In genomic region chr7:50317221-50317678, GRCh38 we compare ENCODE assay signal across 8 cellular contexts. TPM values are rescaled to one million over a fixed set of nuclear protein-coding genes. Genes with fewer than 3 reads are reported as not detected.
DNase-seq lines count a peak whose midpoint lies in the region; ATAC-seq and TF ChIP-seq lines count a peak whose summit lies in the region.

No MANE protein-coding gene starts in this region.

- WGBS in tibial nerve, 2 donors: 80 to 82% methylated on average over 7 of the region's 7 CpGs

- H3K9me3 Mint-ChIP-seq in naive thymus-derived CD4-positive, alpha-beta T cell: peaks cover 0 to 5% (median 0%) of the 10 kb centered on the region in 11 donors
- H3K9me3 Mint-ChIP-seq in endothelial cell (ENCODE audit: unreplicated experiment): no peaks in the 10 kb centered on the region

- H3K4me3 ChIP-seq in OCI-LY1 (ENCODE audit: low read depth, low read length, poor library complexity, severe bottlenecking): peak overlapping the region; percentile 74
- H3K4me3 ChIP-seq in naive thymus-derived CD4-positive, alpha-beta T cell (ENCODE audit: low read length): peak overlapping the region; percentile 73
- H3K4me3 ChIP-seq in tibial nerve: no peak overlapping the region

- TF ChIP-seq EP300 in tibial nerve (IDR thresholded peaks at IDR 0.05): no peak

- H3K27ac ChIP-seq in OCI-LY1 (ENCODE audit: low read depth, low read length, poor library complexity, severe bottlenecking) (peak overlapping the region; percentile 75), tibial nerve (peak overlapping the region in 1 of 4 donors; percentile 70)
- peak overlapping the region; percentile 90 for H3K27ac ChIP-seq in naive thymus-derived CD4-positive, alpha-beta T cell (ENCODE audit: low read depth, low read length)

- H3K9me3 ChIP-seq in OCI-LY1 (ENCODE audit: low read length): no peaks in the 10 kb centered on the region
- H3K9me3 ChIP-seq in naive thymus-derived CD4-positive, alpha-beta T cell (ENCODE audit: control insufficient read depth in 2 of 3, low read length in 3 of 3): no peaks in the 10 kb centered on the region
- H3K9me3 ChIP-seq in tibial nerve: no peaks in the 10 kb centered on the region

- H3K4me1 ChIP-seq in OCI-LY1 (ENCODE audit: insufficient read depth, low read length, severe bottlenecking): peaks cover 80% of the 10 kb centered on the region
- H3K4me1 ChIP-seq in naive thymus-derived CD4-positive, alpha-beta T cell (ENCODE audit: control insufficient read depth in 2 of 2, insufficient read depth in 2 of 2, low read length in 2 of 2): peaks cover 78 to 92% of the 10 kb centered on the region in 2 donors
- peaks cover 0 to 6% (median 0%) of the 10 kb centered on the region in 4 donors for H3K4me1 ChIP-seq in tibial nerve

- CTCF ChIA-PET in naive thymus-derived CD4-positive, alpha-beta T cell (lab: Charles Lee): interaction anchor here (1.1 to 12.7 kb wide), 8 partner anchors 8 to 111 kb away, joined by 3 to 147 read pairs (median 6); no protein-coding TSS in a partner anchor

- peak in 7 of 9 donors; percentile 71 to 92 (median 89) for DNase-seq in naive thymus-derived CD4-positive, alpha-beta T cell
- no peak for DNase-seq in NCI-H128 (lab: John Stamatoyannopoulos, UW; ENCODE audit: unreplicated experiment)
- no peak for DNase-seq in NK-92 treated with Interleukin-12 subunit alpha and Interleukin-12 subunit beta, amount 100 ng/mL, for 24 hours (lab: John Stamatoyannopoulos, UW)
- DNase-seq in tibial nerve (ENCODE audit: low spot score in 2 of 2): no peak
- no peak for DNase-seq in endothelial cell (ENCODE audit: low spot score)

- peak overlapping the region in 6 of 9 donors; percentile 90 to 100 (median 99) for H3K27ac Mint-ChIP-seq in naive thymus-derived CD4-positive, alpha-beta T cell
- H3K27ac Mint-ChIP-seq in endothelial cell (ENCODE audit: unreplicated experiment): no peak overlapping the region

- no peak overlapping the region for H2AFZ ChIP-seq in OCI-LY1 (ENCODE audit: low read length)

- no peaks in the 10 kb centered on the region for H3F3A ChIP-seq in OCI-LY1 (ENCODE audit: insufficient read depth, low read length)

- POLR2A ChIA-PET in naive thymus-derived CD4-positive, alpha-beta T cell (lab: Charles Lee): interaction anchor here (1.0 to 44.3 kb wide), 9 partner anchors 5 to 112 kb away, joined by 4 to 2368 read pairs (median 7); partner anchors contain the start of gene IKZF1

- H3K36me3 Mint-ChIP-seq in naive thymus-derived CD4-positive, alpha-beta T cell: peaks cover 7 to 77% (median 52%) of the 10 kb centered on the region in 5 donors
- no peaks in the 10 kb centered on the region for H3K36me3 Mint-ChIP-seq in endothelial cell (ENCODE audit: low read depth, unreplicated experiment)

- H3K36me3 ChIP-seq in OCI-LY1 (ENCODE audit: insufficient read depth, low read length) (peaks cover 85% of the 10 kb centered on the region), tibial nerve (no peaks in the 10 kb centered on the region)
- peaks cover 0 to 12% (median 9%) of the 10 kb centered on the region in 3 experiments for H3K36me3 ChIP-seq in naive thymus-derived CD4-positive, alpha-beta T cell (ENCODE audit: control insufficient read depth in 2 of 3, insufficient read depth in 3 of 3, low read length in 3 of 3)

- no peaks in the 10 kb centered on the region for H3K9me2 ChIP-seq in OCI-LY1 (ENCODE audit: low read depth, low read length)

- H3K27me3 Mint-ChIP-seq in naive thymus-derived CD4-positive, alpha-beta T cell: no peaks in the 10 kb centered on the region
- peaks cover 1% of the 10 kb centered on the region for H3K27me3 Mint-ChIP-seq in endothelial cell (ENCODE audit: unreplicated experiment)

- H3K79me2 ChIP-seq in OCI-LY1 (ENCODE audit: insufficient read depth, low read length): peaks cover 99% of the 10 kb centered on the region

- peak overlapping the region; percentile 81 to 100 (median 94) for H3K4me3 Mint-ChIP-seq in naive thymus-derived CD4-positive, alpha-beta T cell
- no peak overlapping the region for H3K4me3 Mint-ChIP-seq in endothelial cell (ENCODE audit: unreplicated experiment)

- intact Hi-C loops in naive thymus-derived CD4-positive, alpha-beta T cell (cut with micrococcal nuclease): loop anchor here (1.0 to 5.0 kb wide), 11 partner anchors 8 to 225 kb away; partner anchors contain the start of gene ZPBP (in 1 of the 2)

- H3K9ac ChIP-seq in OCI-LY1 (ENCODE audit: low read length): peak overlapping the region; percentile 66

- TF ChIP-seq POLR2A in tibial nerve (IDR thresholded peaks at IDR 0.05): no peak

- peaks cover 4% of the 10 kb centered on the region for H4K20me1 ChIP-seq in OCI-LY1 (ENCODE audit: insufficient read depth, low read length)

- H3K4me2 ChIP-seq in OCI-LY1 (ENCODE audit: low read length): peak overlapping the region; percentile 81

- peaks cover 0 to 100% (median 95%) of the 10 kb centered on the region in 7 donors for H3K4me1 Mint-ChIP-seq in naive thymus-derived CD4-positive, alpha-beta T cell
- peaks cover 17% of the 10 kb centered on the region for H3K4me1 Mint-ChIP-seq in endothelial cell (ENCODE audit: unreplicated experiment)

- peak; percentile 24; the same call in 1 of the 2 replicates for TF ChIP-seq CTCF in OCI-LY1 (IDR thresholded peaks at IDR 0.05; ENCODE audit: low read length)
- no peak for TF ChIP-seq CTCF in tibial nerve (IDR thresholded peaks at IDR 0.05)
- TF ChIP-seq CTCF in endothelial cell (IDR thresholded peaks at IDR 0.05; ENCODE audit: unreplicated experiment): no peak

- ATAC-seq in GM18861 (IDR thresholded peaks at IDR 0.05; ENCODE audit: unreplicated experiment) (peak; percentile 77), HG02610 (IDR thresholded peaks at IDR 0.05; ENCODE audit: unreplicated experiment) (peak; percentile 61)
- ATAC-seq in naive thymus-derived CD4-positive, alpha-beta T cell: peak; percentile 85

- H3K27me3 ChIP-seq in OCI-LY1 (ENCODE audit: insufficient read depth, low read length) (no peaks in the 10 kb centered on the region), tibial nerve (no peaks in the 10 kb centered on the region)
- no peaks in the 10 kb centered on the region for H3K27me3 ChIP-seq in naive thymus-derived CD4-positive, alpha-beta T cell (ENCODE audit: control insufficient read depth in 2 of 2, insufficient read depth in 2 of 2, low read length in 2 of 2)

RNA-seq across cellular contexts. Expression of gene IKZF1, which starts 12.7 kb away (rescaled TPM):
- total RNA-seq in naive thymus-derived CD4-positive, alpha-beta T cell: 100 to 1,000 TPM; 388 to 548 (median 463) TPM
- polyA plus RNA-seq in naive thymus-derived CD4-positive, alpha-beta T cell: 100 to 1,000 TPM; 258 to 318 TPM
- total RNA-seq in tibial nerve (10 to 100 TPM in 3 of 4 donors, 1 to 10 TPM in 1; 9.6 to 32.1 (median 20.7) TPM), endothelial cell (ENCODE audit: unreplicated experiment) (3.1 TPM)

Comparison
In these comparisons a context has a peak if more than half of its experiments do, and no peak if none do; other contexts are left out.
1. H3K4me3 ChIP-seq: peak in OCI-LY1 (single experiment) and naive thymus-derived CD4-positive, alpha-beta T cell (single experiment); none in tibial nerve (0 of 4).
2. DNase-seq: peak in naive thymus-derived CD4-positive, alpha-beta T cell (7 of 9); none in NCI-H128 (single experiment), NK-92 treated with Interleukin-12 subunit alpha and Interleukin-12 subunit beta, amount 100 ng/mL, for 24 hours (single experiment), tibial nerve (0 of 2) and endothelial cell (single experiment).
3. RNA of gene IKZF1, which starts 12.7 kb away (total RNA-seq): 388 to 548 TPM in naive thymus-derived CD4-positive, alpha-beta T cell; 9.6 to 32.1 TPM in tibial nerve and 3.1 TPM in endothelial cell (single experiment); every median in the first group is over 10 times any median in the second.
4. Peak in every context shown above with its lines, with median percentiles within 50 percentile points of each other: ATAC-seq.